Comparison of ENCODE assay signal across 1 cellular context in genomic region chr19:16139752-16140151, GRCh38.
TF ChIP-seq lines count a peak whose summit lies in the region.

No MANE protein-coding gene starts in this region.

TF ChIP-seq in GM12878, 131 proteins besides CTCF, POLR2A, EP300 and RAD21 (continues in another document):
- TF ChIP-seq YY1 (IDR thresholded peaks at IDR 0.05; ENCODE audit: low read depth, low read length) (no peak), TCF7 (IDR thresholded peaks at IDR 0.05; ENCODE audit: borderline replicate concordance) (no peak), MTA2 (IDR thresholded peaks at IDR 0.05; ENCODE audit: low read depth) (peak; percentile 79), BMI1 (IDR thresholded peaks at IDR 0.05; ENCODE audit: borderline replicate concordance) (no peak), NR2C1 (IDR thresholded peaks at IDR 0.05) (no peak), CBFB (IDR thresholded peaks at IDR 0.05; ENCODE audit: low read depth) (peak; percentile 91), USF2 (IDR thresholded peaks at IDR 0.05; ENCODE audit: borderline replicate concordance, low read depth, low read length) (no peak), DPF2 (IDR thresholded peaks at IDR 0.05) (peak; percentile 80), KAT2A (conservative IDR thresholded peaks at IDR 0.05; ENCODE audit: control insufficient read depth, low read depth, low read length) (no peak), REST (IDR thresholded peaks at IDR 0.05; ENCODE audit: low read depth, low read length) (no peak), POLR2AphosphoS2 (IDR thresholded peaks at IDR 0.05; ENCODE audit: low read depth, low read length) (no peak), ZBED1 (IDR thresholded peaks at IDR 0.05; ENCODE audit: borderline replicate concordance) (peak; percentile 89), KDM1A (IDR thresholded peaks at IDR 0.05; ENCODE audit: borderline replicate concordance) (no peak), SP1 (IDR thresholded peaks at IDR 0.05; ENCODE audit: low read depth, low read length) (peak; percentile 63), FOXK2 (IDR thresholded peaks at IDR 0.05) (no peak), NRF1 (conservative IDR thresholded peaks at IDR 0.05; ENCODE audit: low read depth, low read length) (no peak), CBX3 (IDR thresholded peaks at IDR 0.05; ENCODE audit: borderline replicate concordance, low read depth) (no peak), EED (IDR thresholded peaks at IDR 0.05; ENCODE audit: low read depth) (peak; percentile 90), MLLT1 (IDR thresholded peaks at IDR 0.05) (0 out of 2 replicates have a peak, but pooled peaks have one; percentile 70), STAT1 (conservative IDR thresholded peaks at IDR 0.05) (no peak), ZSCAN29 (IDR thresholded peaks at IDR 0.05) (no peak), ZNF24 (IDR thresholded peaks at IDR 0.05) (no peak), IKZF2 (IDR thresholded peaks at IDR 0.05) (peak; percentile 86), WRNIP1 (IDR thresholded peaks at IDR 0.05; ENCODE audit: borderline replicate concordance, low read depth, low read length) (no peak), SUPT20H (IDR thresholded peaks at IDR 0.05; ENCODE audit: borderline replicate concordance, control insufficient read depth, low read depth, low read length) (no peak), JUND (IDR thresholded peaks at IDR 0.05; ENCODE audit: low read depth, low read length) (no peak), NFXL1 (IDR thresholded peaks at IDR 0.05; ENCODE audit: borderline replicate concordance) (no peak), LARP7 (IDR thresholded peaks at IDR 0.05) (0 out of 2 replicates have a peak, but pooled peaks have one; percentile 11), MYC (IDR thresholded peaks at IDR 0.05; ENCODE audit: insufficient read depth, insufficient read length, insufficient replicate concordance, low read length, severe bottlenecking) (no peak), GABPA (IDR thresholded peaks at IDR 0.05; ENCODE audit: low read depth) (no peak), CEBPB (IDR thresholded peaks at IDR 0.05; ENCODE audit: borderline replicate concordance in 1 of 2, low read depth in 2 of 2, low read length in 2 of 2) (peak in 1 of 2 experiments; percentile 67; a peak in 2 of 4 replicates), MYB (IDR thresholded peaks at IDR 0.05; ENCODE audit: borderline replicate concordance, low read depth, low read length) (peak; percentile 92), CHD2 (IDR thresholded peaks at IDR 0.05; ENCODE audit: borderline replicate concordance, low read depth, low read length) (peak; percentile 74; the same call in 1 of the 2 replicates), SKIL (IDR thresholded peaks at IDR 0.05; ENCODE audit: low read depth, poor library complexity, severe bottlenecking) (peak; percentile 27), SRF (IDR thresholded peaks at IDR 0.05; ENCODE audit: low read depth in 2 of 2, low read length in 2 of 2) (no peak), POU2F2 (IDR thresholded peaks at IDR 0.05; ENCODE audit: borderline replicate concordance, low read depth, low read length) (peak; percentile 64; the same call in 1 of the 3 replicates), ZNF217 (IDR thresholded peaks at IDR 0.05) (no peak), HDAC2 (IDR thresholded peaks at IDR 0.05) (no peak), POLR2AphosphoS5 (IDR thresholded peaks at IDR 0.05; ENCODE audit: low read length) (no peak), STAT3 (IDR thresholded peaks at IDR 0.05; ENCODE audit: low read depth, low read length) (0 out of 2 replicates have a peak, but pooled peaks have one; percentile 16), HDAC6 (IDR thresholded peaks at IDR 0.05; ENCODE audit: unreplicated experiment) (no peak), BCL11A (IDR thresholded peaks at IDR 0.05; ENCODE audit: low read depth, low read length) (peak; percentile 77), CREB1 (IDR thresholded peaks at IDR 0.05; ENCODE audit: low read depth) (0 out of 2 replicates have a peak, but pooled peaks have one; percentile 64), MTA3 (IDR thresholded peaks at IDR 0.05; ENCODE audit: borderline replicate concordance, low read length) (peak; percentile 43; the same call in 1 of the 2 replicates), RELA (IDR thresholded peaks at IDR 0.05; ENCODE audit: borderline replicate concordance, partially characterized antibody) (no peak), ZNF274 (IDR thresholded peaks at IDR 0.05; ENCODE audit: insufficient read depth, insufficient read length) (no peak), TAF1 (IDR thresholded peaks at IDR 0.05; ENCODE audit: borderline replicate concordance, low read depth, low read length) (no peak), ATF3 (IDR thresholded peaks at IDR 0.05; ENCODE audit: borderline replicate concordance, extremely low read depth, low read depth, low read length) (no peak), SMARCA5 (IDR thresholded peaks at IDR 0.05) (no peak), ELK1 (IDR thresholded peaks at IDR 0.05; ENCODE audit: low read depth, low read length) (no peak), SMAD5 (IDR thresholded peaks at IDR 0.05; ENCODE audit: low read depth) (no peak), CHD4 (IDR thresholded peaks at IDR 0.05) (no peak), ZNF207 (IDR thresholded peaks at IDR 0.05; ENCODE audit: borderline replicate concordance) (no peak)
- TF ChIP-seq, protein P1, sequence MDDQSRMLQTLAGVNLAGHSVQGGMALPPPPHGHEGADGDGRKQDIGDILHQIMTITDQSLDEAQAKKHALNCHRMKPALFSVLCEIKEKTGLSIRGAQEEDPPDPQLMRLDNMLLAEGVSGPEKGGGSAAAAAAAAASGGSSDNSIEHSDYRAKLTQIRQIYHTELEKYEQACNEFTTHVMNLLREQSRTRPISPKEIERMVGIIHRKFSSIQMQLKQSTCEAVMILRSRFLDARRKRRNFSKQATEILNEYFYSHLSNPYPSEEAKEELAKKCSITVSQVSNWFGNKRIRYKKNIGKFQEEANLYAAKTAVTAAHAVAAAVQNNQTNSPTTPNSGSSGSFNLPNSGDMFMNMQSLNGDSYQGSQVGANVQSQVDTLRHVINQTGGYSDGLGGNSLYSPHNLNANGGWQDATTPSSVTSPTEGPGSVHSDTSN (IDR thresholded peaks at IDR 0.05; ENCODE audit: insufficient replicate concordance, low read depth, low read length): no peak
- TF ChIP-seq, protein P2, sequence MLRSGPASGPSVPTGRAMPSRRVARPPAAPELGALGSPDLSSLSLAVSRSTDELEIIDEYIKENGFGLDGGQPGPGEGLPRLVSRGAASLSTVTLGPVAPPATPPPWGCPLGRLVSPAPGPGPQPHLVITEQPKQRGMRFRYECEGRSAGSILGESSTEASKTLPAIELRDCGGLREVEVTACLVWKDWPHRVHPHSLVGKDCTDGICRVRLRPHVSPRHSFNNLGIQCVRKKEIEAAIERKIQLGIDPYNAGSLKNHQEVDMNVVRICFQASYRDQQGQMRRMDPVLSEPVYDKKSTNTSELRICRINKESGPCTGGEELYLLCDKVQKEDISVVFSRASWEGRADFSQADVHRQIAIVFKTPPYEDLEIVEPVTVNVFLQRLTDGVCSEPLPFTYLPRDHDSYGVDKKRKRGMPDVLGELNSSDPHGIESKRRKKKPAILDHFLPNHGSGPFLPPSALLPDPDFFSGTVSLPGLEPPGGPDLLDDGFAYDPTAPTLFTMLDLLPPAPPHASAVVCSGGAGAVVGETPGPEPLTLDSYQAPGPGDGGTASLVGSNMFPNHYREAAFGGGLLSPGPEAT (IDR thresholded peaks at IDR 0.05; ENCODE audit: low read depth): peak; percentile 59
- TF ChIP-seq, protein P3, sequence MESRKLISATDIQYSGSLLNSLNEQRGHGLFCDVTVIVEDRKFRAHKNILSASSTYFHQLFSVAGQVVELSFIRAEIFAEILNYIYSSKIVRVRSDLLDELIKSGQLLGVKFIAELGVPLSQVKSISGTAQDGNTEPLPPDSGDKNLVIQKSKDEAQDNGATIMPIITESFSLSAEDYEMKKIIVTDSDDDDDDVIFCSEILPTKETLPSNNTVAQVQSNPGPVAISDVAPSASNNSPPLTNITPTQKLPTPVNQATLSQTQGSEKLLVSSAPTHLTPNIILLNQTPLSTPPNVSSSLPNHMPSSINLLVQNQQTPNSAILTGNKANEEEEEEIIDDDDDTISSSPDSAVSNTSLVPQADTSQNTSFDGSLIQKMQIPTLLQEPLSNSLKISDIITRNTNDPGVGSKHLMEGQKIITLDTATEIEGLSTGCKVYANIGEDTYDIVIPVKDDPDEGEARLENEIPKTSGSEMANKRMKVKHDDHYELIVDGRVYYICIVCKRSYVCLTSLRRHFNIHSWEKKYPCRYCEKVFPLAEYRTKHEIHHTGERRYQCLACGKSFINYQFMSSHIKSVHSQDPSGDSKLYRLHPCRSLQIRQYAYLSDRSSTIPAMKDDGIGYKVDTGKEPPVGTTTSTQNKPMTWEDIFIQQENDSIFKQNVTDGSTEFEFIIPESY (IDR thresholded peaks at IDR 0.05): no peak
- TF ChIP-seq, protein P4, sequence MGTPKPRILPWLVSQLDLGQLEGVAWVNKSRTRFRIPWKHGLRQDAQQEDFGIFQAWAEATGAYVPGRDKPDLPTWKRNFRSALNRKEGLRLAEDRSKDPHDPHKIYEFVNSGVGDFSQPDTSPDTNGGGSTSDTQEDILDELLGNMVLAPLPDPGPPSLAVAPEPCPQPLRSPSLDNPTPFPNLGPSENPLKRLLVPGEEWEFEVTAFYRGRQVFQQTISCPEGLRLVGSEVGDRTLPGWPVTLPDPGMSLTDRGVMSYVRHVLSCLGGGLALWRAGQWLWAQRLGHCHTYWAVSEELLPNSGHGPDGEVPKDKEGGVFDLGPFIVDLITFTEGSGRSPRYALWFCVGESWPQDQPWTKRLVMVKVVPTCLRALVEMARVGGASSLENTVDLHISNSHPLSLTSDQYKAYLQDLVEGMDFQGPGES (IDR thresholded peaks at IDR 0.05): no peak
